34 cellular contexts compared by ENCODE assay signal in the genomic region with DNA sequence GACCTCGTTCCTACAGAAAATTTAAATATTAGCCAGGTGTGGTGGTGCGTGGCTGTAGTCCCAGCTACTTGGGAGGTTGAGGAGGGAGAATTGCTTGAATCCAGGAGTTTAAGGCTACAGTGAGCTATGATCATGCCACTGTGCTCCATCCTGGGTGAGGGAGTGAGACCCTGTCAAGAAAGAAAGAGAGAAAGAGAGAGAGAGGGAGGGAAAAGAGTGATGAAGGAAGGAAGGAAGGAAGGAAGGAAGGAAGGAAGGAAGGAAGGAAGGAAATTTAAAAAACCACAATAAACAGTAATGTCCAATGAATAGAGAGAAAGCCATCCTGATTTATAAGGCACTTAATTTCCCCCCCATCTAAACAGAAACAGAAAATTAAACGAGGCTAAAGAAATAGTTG. TPM values are rescaled to one million over a fixed set of nuclear protein-coding genes. Genes with fewer than 3 reads are reported as not detected.
"Had no signal": no experiment of that assay in that cellular context is flagged by ENCODE, and none has a peak within 500 bp of the region (broad histone marks: within the 10 kb centered on the region; RNA-seq: fewer than 3 reads in every experiment).

No MANE protein-coding gene starts in this region.

- H3K9me3 ChIP-seq: adrenal gland, body of pancreas, esophagus muscularis mucosa, gastroesophageal sphincter, heart right ventricle had no signal

- H3K27me3 ChIP-seq: adrenal gland, body of pancreas, esophagus muscularis mucosa, foreskin keratinocyte, gastroesophageal sphincter, heart right ventricle had no signal

- H3K4me3 ChIP-seq: adrenal gland, body of pancreas, esophagus muscularis mucosa, gastroesophageal sphincter, heart right ventricle had no signal

- FAIRE-seq: colon had no signal

- H3K4me1 ChIP-seq: adrenal gland, body of pancreas, foreskin keratinocyte, gastroesophageal sphincter had no signal

- ATAC-seq: activated CD4-positive, alpha-beta T cell treated with anti-CD3 and anti-CD28 coated beads for 36 hours; activated CD8-positive, alpha-beta memory T cell treated with anti-CD3 and anti-CD28 coated beads, Interleukin-2, amount 10 ng/mL, durations not matched to agents 7 days and 5 days; activated CD8-positive, alpha-beta T cell treated with anti-CD3 and anti-CD28 coated beads, Interleukin-2, amount 10 ng/mL, durations not matched to agents 7 days and 5 days; activated naive CD8-positive, alpha-beta T cell treated with anti-CD3 and anti-CD28 coated beads, Interleukin-2, amount 50 U/mL, for 24 hours; body of pancreas; effector memory CD8-positive, alpha-beta T cell; foreskin keratinocyte; gastroesophageal sphincter; heart right ventricle; T-helper 17 cell had no signal

- H3K36me3 ChIP-seq: adrenal gland, gastroesophageal sphincter had no signal

- H3K27ac ChIP-seq: adrenal gland, body of pancreas, esophagus muscularis mucosa, foreskin keratinocyte, gastroesophageal sphincter, heart right ventricle had no signal

- DNase-seq: activated CD4-positive, alpha-beta memory T cell treated with anti-CD3 and anti-CD28 coated beads for 36 hours; activated CD4-positive, alpha-beta T cell treated with anti-CD3 and anti-CD28 coated beads for 36 hours; activated CD4-positive, alpha-beta T cell treated with anti-CD3 and anti-CD28 coated beads, Interleukin-2, amount 10 ng/mL, durations not matched to agents 24 days and 14 days; activated CD4-positive, CD25-positive, alpha-beta regulatory T cell; activated CD4-positive, CD25-positive, alpha-beta regulatory T cell treated with anti-CD3 and anti-CD28 coated beads, Interleukin-2, amount 50 U/mL, for 72 hours; activated CD8-positive, alpha-beta memory T cell treated with anti-CD3 and anti-CD28 coated beads, Interleukin-2, amount 10 ng/mL, durations not matched to agents 7 days and 5 days; activated CD8-positive, alpha-beta memory T cell treated with anti-CD3 and anti-CD28 coated beads, Interleukin-2, amount 50 U/mL, for 4 hours; activated CD8-positive, alpha-beta T cell treated with anti-CD3 and anti-CD28 coated beads, Interleukin-2, amount 10 ng/mL, durations not matched to agents 7 days and 5 days; activated effector memory CD4-positive, alpha-beta T cell treated with anti-CD3 and anti-CD28 coated beads, Interleukin-2, amount 50 U/mL, for 16 hours; activated naive CD4-positive, alpha-beta T cell treated with anti-CD3 and anti-CD28 coated beads for 36 hours; activated naive CD8-positive, alpha-beta T cell treated with anti-CD3 and anti-CD28 coated beads for 36 hours; activated naive CD8-positive, alpha-beta T cell treated with anti-CD3 and anti-CD28 coated beads, Interleukin-2, amount 50 U/mL, for 24 hours; activated T-cell treated with anti-CD3 and anti-CD28 coated beads, Interleukin-2, amount 50 U/mL, for 1 hour; activated T-cell treated with anti-CD3 and anti-CD28 coated beads, Interleukin-2, amount 50 U/mL, for 48 hours; adrenal gland; amygdala; aorta; body of pancreas; caudate nucleus; cortex of kidney; dermis blood vessel endothelial cell; effector CD4-positive, alpha-beta T cell; effector memory CD8-positive, alpha-beta T cell; erythroblast; foreskin keratinocyte; heart right ventricle; T-helper 17 cell; T1000 had no signal

RNA-seq across cellular contexts. Expression of gene MYPN, which starts 9.4 kb away (rescaled TPM):
- total RNA-seq: activated CD4-positive, alpha-beta T cell treated with anti-CD3 and anti-CD28 coated beads for 36 hours; activated CD4-positive, alpha-beta T cell treated with anti-CD3 and anti-CD28 coated beads, Interleukin-2, amount 10 ng/mL, durations not matched to agents 24 days and 14 days; activated CD8-positive, alpha-beta memory T cell treated with anti-CD3 and anti-CD28 coated beads for 36 hours; activated CD8-positive, alpha-beta memory T cell treated with anti-CD3 and anti-CD28 coated beads, Interleukin-2, amount 10 ng/mL, durations not matched to agents 7 days and 5 days; activated CD8-positive, alpha-beta T cell treated with anti-CD3 and anti-CD28 coated beads, Interleukin-2, amount 10 ng/mL, durations not matched to agents 7 days and 5 days; activated naive CD4-positive, alpha-beta T cell treated with anti-CD3 and anti-CD28 coated beads for 36 hours; activated naive CD8-positive, alpha-beta T cell treated with anti-CD3 and anti-CD28 coated beads for 36 hours; activated T-helper 1 cell treated with anti-CD3 and anti-CD28 coated beads, Interleukin-12 subunit alpha, Interleukin-12 subunit beta, Interleukin-2, Interleukin-4 antibody, amounts not matched to agents 30 ng/mL and 10 ng/mL and 1 ng/mL, durations not matched to agents 14 hours and 24 hours and 36 hours; activated T-helper 2 cell treated with anti-CD3 and anti-CD28 coated beads, Interferon-gamma antibody, Interleukin-2, Interleukin-4, amounts not matched to agents 10 μg/mL and 5 μg/mL and 100 μg/mL, durations not matched to agents 14 hours and 24 hours and 36 hours; dermis blood vessel endothelial cell; foreskin keratinocyte; T-helper 17 cell had no signal
